Comparison of ENCODE assay signal across 8 cellular contexts in the genomic region with DNA sequence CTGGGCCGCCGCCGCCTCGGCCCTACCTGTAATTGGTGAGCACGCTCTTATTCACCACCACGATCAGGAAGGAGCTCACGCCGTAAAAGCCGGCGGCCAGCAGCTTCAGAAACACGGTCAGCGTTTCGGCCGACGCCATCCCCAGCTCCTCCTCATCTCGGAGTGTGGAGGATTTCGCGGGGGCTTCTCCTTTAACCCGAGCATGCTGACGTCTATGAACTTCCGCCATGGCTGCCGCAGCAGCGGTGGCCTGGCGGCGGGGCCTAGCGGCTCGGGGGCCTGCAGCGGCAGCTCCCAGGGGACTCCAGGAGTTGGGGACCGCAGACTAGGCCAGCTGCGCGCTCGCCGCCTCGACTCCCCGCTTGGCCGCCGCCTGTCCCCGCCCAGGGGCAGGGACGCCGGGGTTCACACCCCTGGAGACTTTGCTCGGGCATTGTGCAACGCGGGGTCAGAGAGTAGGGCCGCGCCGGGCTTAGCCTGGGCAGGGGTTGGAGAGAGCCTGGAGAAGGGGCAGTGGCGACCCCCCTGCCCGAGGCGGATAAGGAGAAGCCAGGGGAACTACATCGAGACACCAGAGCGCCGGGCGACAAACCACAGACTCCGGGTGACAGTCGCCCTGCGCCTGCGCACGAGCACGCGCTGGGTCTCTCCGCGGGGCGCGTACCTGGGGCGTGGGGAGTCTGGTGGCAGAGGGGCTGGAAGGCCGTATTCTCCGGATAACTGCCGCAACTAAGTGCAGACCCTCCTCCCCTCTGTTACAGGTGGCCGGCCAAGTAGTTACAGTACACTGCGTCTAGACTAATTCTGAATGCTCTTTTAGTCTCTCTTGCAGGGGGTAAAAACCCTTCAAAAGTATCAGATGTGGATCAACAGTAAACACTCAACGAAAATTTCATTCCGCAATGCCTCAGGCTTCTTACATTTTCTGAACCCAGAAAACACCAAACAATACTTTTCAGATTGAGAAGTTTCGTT. TPM values are rescaled to one million over a fixed set of nuclear protein-coding genes. Genes with fewer than 3 reads are reported as not detected.
DNase-seq lines count a peak whose midpoint lies in the region; ATAC-seq, FAIRE-seq and TF ChIP-seq lines count a peak whose summit lies in the region.

A gene (minus strand): TSS at position 364 of the 975 bp plus-strand sequence. CDS start 135 bp downstream, at position 229.

- peaks cover 12% of the 10 kb centered on the region for H3K79me2 ChIP-seq in keratinocyte (ENCODE audit: control insufficient read depth, insufficient read depth, low read length)

- dilution Hi-C loops in keratinocyte (cut with MboI; ENCODE audit: extremely low pct_ligation_motif_present, low sequenced_read_pairs) = no loop called here

- H3K9ac ChIP-seq in keratinocyte (ENCODE audit: control insufficient read depth, extremely low read depth, insufficient read depth, low read length) = peak within 1 kb of the TSS; percentile 94

- DNase-seq in AG08395 (ENCODE audit: low spot score) (peak; percentile 61), NCI-H2227 treated with DMSO at 0.1 percent for 48 hours (lab: John Stamatoyannopoulos, UW) (peak; percentile 86), keratinocyte (ENCODE audit: low read depth, low spot score) (peak; percentile 2)
- peak; percentile 47 to 62 (median 54) for DNase-seq in activated CD4-positive, CD25-positive, alpha-beta regulatory T cell (lab: John Stamatoyannopoulos, UW)
- peak; percentile 72 for DNase-seq in central memory CD4-positive, alpha-beta T cell
- peak; percentile 88 for DNase-seq in stimulated activated CD4-positive, alpha-beta T cell treated with anti-CD3 and anti-CD28 coated beads, Interleukin-15, amount 100 ng/mL, for 24 hours

- no peaks in the 10 kb centered on the region for H3K9me1 ChIP-seq in keratinocyte (ENCODE audit: control insufficient read depth, extremely low read depth, insufficient read depth, low read length)

- ATAC-seq in GM18873 (IDR thresholded peaks at IDR 0.05; ENCODE audit: low FRiP score, unreplicated experiment) (peak; percentile 65), HG03135 (IDR thresholded peaks at IDR 0.05; ENCODE audit: unreplicated experiment) (peak; percentile 81)

- no peak for TF ChIP-seq CTCF in keratinocyte (optimal IDR thresholded peaks at IDR 0.05 in 1 of 3, IDR thresholded peaks at IDR 0.05 in 1 of 3, conservative IDR thresholded peaks at IDR 0.05 in 1 of 3; ENCODE audit: extremely low read depth in 1 of 3, insufficient read depth in 2 of 3, low read length in 3 of 3)

- peaks cover 17% of the 10 kb centered on the region for H3K4me1 ChIP-seq in keratinocyte (ENCODE audit: control insufficient read depth, extremely low read depth, insufficient read depth, low read length)

- peak within 1 kb of the TSS; percentile 89 for H2AFZ ChIP-seq in keratinocyte (ENCODE audit: control insufficient read depth, low read length)

- no peak for FAIRE-seq in keratinocyte (lab: Jason Lieb, UNC)

- peak within 1 kb of the TSS; percentile 89 for H3K4me2 ChIP-seq in keratinocyte (ENCODE audit: control insufficient read depth, extremely low read depth, insufficient read depth, low read depth, low read length)

- H4K20me1 ChIP-seq in keratinocyte (ENCODE audit: control insufficient read depth, extremely low read depth, insufficient read depth, low read length) = no peaks in the 10 kb centered on the region

- no peaks in the 10 kb centered on the region for H3K9me3 ChIP-seq in keratinocyte (ENCODE audit: control insufficient read depth, low read depth, low read length)

- H3K27ac ChIP-seq in keratinocyte (ENCODE audit: control insufficient read depth, insufficient read depth, low read length) = peak within 1 kb of the TSS; percentile 69

- peaks cover 0 to 3% of the 10 kb centered on the region in 2 experiments for H3K36me3 ChIP-seq in keratinocyte (ENCODE audit: control insufficient read depth in 2 of 2, extremely low read depth in 1 of 2, insufficient read depth in 2 of 2, low read length in 2 of 2)

- no peaks in the 10 kb centered on the region for H3K27me3 ChIP-seq in keratinocyte (ENCODE audit: control insufficient read depth, extremely low read depth, insufficient read depth, low read length)

- H3K4me3 ChIP-seq in keratinocyte (ENCODE audit: control insufficient read depth in 2 of 3, extremely low read depth in 1 of 3, insufficient read depth in 2 of 3, low read depth in 1 of 3, low read length in 3 of 3) = peak within 1 kb of the TSS; percentile 52 to 96 (median 67)

RNA-seq across cellular contexts. Expression of the gene that starts here (rescaled TPM):
- polyA plus RNA-seq in keratinocyte = 12.2 to 13.5 TPM (median 12.6 TPM) in 3 replicates
- 2.4 TPM for polyA plus RNA-seq in keratinocyte (2011; ENCODE audit: low read depth)
- polyA plus RNA-seq in keratinocyte (2011; cell fraction: cytosol; rRNA removed) = 4.9 and 9.5 TPM in 2 replicates
- 19.2 and 23.5 TPM in 2 replicates for polyA plus RNA-seq in keratinocyte (2011; cell fraction: nucleus; rRNA removed)
- 6.2 and 8.6 TPM in 2 replicates for polyA plus RNA-seq in keratinocyte (2012; ENCODE audit: low replicate concordance)
- 6.5 to 25.0 TPM (median 20.5 TPM) in 3 replicates for polyA minus RNA-seq in keratinocyte
- polyA minus RNA-seq in keratinocyte (2011; cell fraction: cytosol; rRNA and poly(A)+ RNA removed) = 8.1 TPM
- 25.4 and 45.5 TPM in 2 replicates for polyA minus RNA-seq in keratinocyte (2011; cell fraction: nucleus; rRNA and poly(A)+ RNA removed)

Comparison
In these comparisons a context has a peak if more than half of its experiments do, and no peak if none do; other contexts are left out.
1. Peak in every context shown above with its lines: DNase-seq, ATAC-seq, H3K4me3 ChIP-seq and H3K27ac ChIP-seq.
2. DNase-seq: peak in every context shown above with its lines; median percentile 88 in stimulated activated CD4-positive, alpha-beta T cell treated with anti-CD3 and anti-CD28 coated beads, Interleukin-15, amount 100 ng/mL, for 24 hours; 86 in NCI-H2227 treated with DMSO at 0.1 percent for 48 hours; 72 in central memory CD4-positive, alpha-beta T cell; 61 in AG08395; 54 in activated CD4-positive, CD25-positive, alpha-beta regulatory T cell; 2 in keratinocyte.